1 cellular context compared by ENCODE assay signal in the genomic region with DNA sequence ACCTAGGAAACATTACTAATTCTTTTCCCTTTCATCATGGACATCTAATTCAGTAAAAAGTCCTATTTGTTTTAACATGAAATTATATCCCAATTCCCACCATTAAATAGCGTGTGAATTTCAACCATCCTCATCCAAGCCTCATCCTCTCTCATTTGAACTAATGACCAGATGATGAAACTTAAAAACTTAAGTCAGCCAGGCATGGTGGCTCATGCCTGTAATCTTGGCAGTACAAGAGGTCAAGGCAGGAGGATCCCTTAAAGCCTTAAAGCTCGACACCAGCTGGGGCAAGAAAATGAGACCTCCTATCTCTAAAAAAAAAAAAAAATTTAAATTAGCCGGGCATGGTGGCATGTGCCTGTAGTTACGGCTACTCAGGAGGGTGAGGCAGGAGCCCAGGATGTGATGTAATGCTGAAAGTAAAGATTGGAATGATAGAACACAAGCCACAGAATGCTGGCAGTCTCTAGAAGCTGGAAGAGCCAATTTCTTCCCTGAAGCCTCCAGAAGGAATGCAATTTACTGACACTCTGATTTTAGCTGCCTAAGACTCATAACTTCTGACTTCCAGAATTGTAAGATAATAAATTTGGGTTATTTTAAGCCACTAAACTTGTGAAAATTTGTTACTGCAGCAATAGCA.
TF ChIP-seq lines count a peak whose summit lies in the region.

No MANE protein-coding gene starts in this region.

TF ChIP-seq in IMR-90, 13 proteins besides CTCF, POLR2A, EP300 and RAD21:
- TF ChIP-seq RCOR1 (IDR thresholded peaks at IDR 0.05; ENCODE audit: insufficient replicate concordance, low read length) (no peak), MAZ (IDR thresholded peaks at IDR 0.05; ENCODE audit: borderline replicate concordance, low read depth, low read length) (no peak), BHLHE40 (IDR thresholded peaks at IDR 0.05; ENCODE audit: low read depth, low read length) (no peak), MAFK (IDR thresholded peaks at IDR 0.05; ENCODE audit: low read depth, low read length) (no peak), SMC3 (IDR thresholded peaks at IDR 0.05; ENCODE audit: low read depth, low read length) (no peak), FOS (IDR thresholded peaks at IDR 0.05; ENCODE audit: low read depth, low read length) (no peak), CHD1 (IDR thresholded peaks at IDR 0.05; ENCODE audit: low read depth, low read length) (no peak), RFX5 (IDR thresholded peaks at IDR 0.05; ENCODE audit: low read depth, low read length) (no peak), MXI1 (IDR thresholded peaks at IDR 0.05; ENCODE audit: borderline replicate concordance, low read depth, low read length) (no peak), NFE2L2 (IDR thresholded peaks at IDR 0.05; ENCODE audit: low read depth, low read length) (no peak), CEBPB (IDR thresholded peaks at IDR 0.05; ENCODE audit: low read depth, low read length) (no peak)
- TF ChIP-seq, protein P1, sequence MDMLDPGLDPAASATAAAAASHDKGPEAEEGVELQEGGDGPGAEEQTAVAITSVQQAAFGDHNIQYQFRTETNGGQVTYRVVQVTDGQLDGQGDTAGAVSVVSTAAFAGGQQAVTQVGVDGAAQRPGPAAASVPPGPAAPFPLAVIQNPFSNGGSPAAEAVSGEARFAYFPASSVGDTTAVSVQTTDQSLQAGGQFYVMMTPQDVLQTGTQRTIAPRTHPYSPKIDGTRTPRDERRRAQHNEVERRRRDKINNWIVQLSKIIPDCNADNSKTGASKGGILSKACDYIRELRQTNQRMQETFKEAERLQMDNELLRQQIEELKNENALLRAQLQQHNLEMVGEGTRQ (IDR thresholded peaks at IDR 0.05; ENCODE audit: low read depth, low read length): no peak
- TF ChIP-seq, protein P2, sequence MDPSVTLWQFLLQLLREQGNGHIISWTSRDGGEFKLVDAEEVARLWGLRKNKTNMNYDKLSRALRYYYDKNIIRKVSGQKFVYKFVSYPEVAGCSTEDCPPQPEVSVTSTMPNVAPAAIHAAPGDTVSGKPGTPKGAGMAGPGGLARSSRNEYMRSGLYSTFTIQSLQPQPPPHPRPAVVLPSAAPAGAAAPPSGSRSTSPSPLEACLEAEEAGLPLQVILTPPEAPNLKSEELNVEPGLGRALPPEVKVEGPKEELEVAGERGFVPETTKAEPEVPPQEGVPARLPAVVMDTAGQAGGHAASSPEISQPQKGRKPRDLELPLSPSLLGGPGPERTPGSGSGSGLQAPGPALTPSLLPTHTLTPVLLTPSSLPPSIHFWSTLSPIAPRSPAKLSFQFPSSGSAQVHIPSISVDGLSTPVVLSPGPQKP (IDR thresholded peaks at IDR 0.05; ENCODE audit: borderline replicate concordance, low read depth, low read length): no peak
TF ChIP-seq in IMR-90: peak in this region for 0.
